12 cellular contexts compared by ENCODE assay signal in the genomic region with DNA sequence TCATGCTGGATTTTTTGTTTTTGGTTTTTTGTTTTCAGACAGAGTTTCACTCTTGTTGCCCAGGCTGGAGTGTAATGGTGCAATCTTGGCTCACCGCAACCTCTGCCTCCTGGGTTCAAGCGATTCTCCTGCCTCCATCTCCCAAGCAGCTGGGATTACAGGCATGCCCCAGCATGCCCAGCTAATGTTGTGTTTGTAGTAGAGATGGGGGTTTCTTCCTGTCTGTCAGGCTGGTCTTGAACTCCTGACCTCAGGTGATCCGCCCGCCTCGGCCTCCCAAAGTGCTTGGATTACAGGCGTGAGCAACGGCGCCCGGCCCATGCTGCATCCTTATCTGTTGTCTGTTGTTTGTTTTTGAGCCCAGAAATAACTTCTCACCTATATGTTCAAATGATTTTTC. TPM values are rescaled to one million over a fixed set of nuclear protein-coding genes. Genes with fewer than 3 reads are reported as not detected.
DNase-seq lines count a peak whose midpoint lies in the region; FAIRE-seq and TF ChIP-seq lines count a peak whose summit lies in the region.
"Not testable (repeated sequence)": the region's sequence is repeated elsewhere in the genome, so short reads cannot be mapped to it uniquely, and the experiment has no call there.
"Had no signal": no experiment of that assay in that cellular context is flagged by ENCODE, and none has a peak within 500 bp of the region (broad histone marks: within the 10 kb centered on the region; RNA-seq: fewer than 3 reads in every experiment).

No MANE protein-coding gene starts in this region.

- H3K27me3 Mint-ChIP-seq in astrocyte (ENCODE audit: low read depth, unreplicated experiment); mesothelial cell of epicardium (ENCODE audit: low read depth); neural crest cell (ENCODE audit: low read depth): not testable (repeated sequence)

- not testable (repeated sequence) for H4K20me1 ChIP-seq in astrocyte (ENCODE audit: insufficient read depth, low read length)

- not testable (repeated sequence) for H3K4me2 ChIP-seq in astrocyte (ENCODE audit: low read length)

- DNase-seq in NCI-H2171 treated with DMSO at 0.1 percent for 48 hours (lab: John Stamatoyannopoulos, UW) (peak; percentile 1), bronchial epithelial cell (ENCODE audit: low read depth) (peak; percentile 18)
- DNase-seq in astrocyte (ENCODE audit: low read depth); mesothelial cell of epicardium (ENCODE audit: low spot score in 2 of 2, unreplicated experiment in 2 of 2); neural crest cell (ENCODE audit: low read depth, low spot score): not testable (repeated sequence)

- H3K4me1 ChIP-seq in astrocyte (ENCODE audit: insufficient read depth, low read length) = not testable (repeated sequence)

- H3K27me3 ChIP-seq in astrocyte (ENCODE audit: insufficient read depth, low read length); bronchial epithelial cell (ENCODE audit: control insufficient read depth, insufficient read depth, low read length): not testable (repeated sequence)

- not testable (repeated sequence) for TF ChIP-seq CTCF in astrocyte (IDR thresholded peaks at IDR 0.05; ENCODE audit: insufficient read depth, low read depth, low read length); bronchial epithelial cell (IDR thresholded peaks at IDR 0.05; ENCODE audit: insufficient read depth, low read length, severe bottlenecking); mesothelial cell of epicardium (IDR thresholded peaks at IDR 0.05; ENCODE audit: unreplicated experiment); neural crest cell (conservative IDR thresholded peaks at IDR 0.05)

- not testable (repeated sequence) for H3K9ac ChIP-seq in astrocyte (ENCODE audit: low read length)

- not testable (repeated sequence) for H3K27ac ChIP-seq in astrocyte (ENCODE audit: low read depth, low read length)

- H3K36me3 ChIP-seq in astrocyte (ENCODE audit: insufficient read depth, low read length); bronchial epithelial cell (ENCODE audit: control insufficient read depth, insufficient read depth, low read length): not testable (repeated sequence)

- not testable (repeated sequence) for H3K4me1 Mint-ChIP-seq in astrocyte (ENCODE audit: low read depth, unreplicated experiment); mesothelial cell of epicardium; neural crest cell

- H3K36me3 Mint-ChIP-seq in astrocyte (ENCODE audit: low read depth, unreplicated experiment); mesothelial cell of epicardium; neural crest cell (ENCODE audit: low read depth): not testable (repeated sequence)

- not testable (repeated sequence) for FAIRE-seq in astrocyte (lab: Jason Lieb, UNC); bronchial epithelial cell (lab: Jason Lieb, UNC)

- H3K9me3 Mint-ChIP-seq in astrocyte (ENCODE audit: unreplicated experiment); mesothelial cell of epicardium; neural crest cell: not testable (repeated sequence)

- not testable (repeated sequence) for H3K4me3 Mint-ChIP-seq in astrocyte (ENCODE audit: unreplicated experiment); mesothelial cell of epicardium; neural crest cell

- H3K79me2 ChIP-seq in astrocyte (ENCODE audit: insufficient read depth, low read length) = not testable (repeated sequence)

- H3K4me3 ChIP-seq in astrocyte (ENCODE audit: insufficient read depth, low read depth, low read length); bronchial epithelial cell (ENCODE audit: low read depth, low read length): not testable (repeated sequence)

- not testable (repeated sequence) for H2AFZ ChIP-seq in astrocyte (ENCODE audit: low read depth, low read length)

- H3K27ac Mint-ChIP-seq in astrocyte (ENCODE audit: unreplicated experiment) (peak overlapping the region; percentile 63), mesothelial cell of epicardium (peak overlapping the region; percentile 37), neural crest cell (ENCODE audit: unreplicated experiment) (peak overlapping the region; percentile 50)

- not testable (repeated sequence) for H3K9me3 ChIP-seq in astrocyte (ENCODE audit: insufficient read depth, low read depth, low read length)

RNA-seq across cellular contexts. Expression of a gene that starts 42.3 kb away (rescaled TPM):
- total RNA-seq in astrocyte (not detected in 2 replicates), bronchial epithelial cell (0.13 TPM in 1 of 2 replicates, not detected in the other), mesothelial cell of epicardium (not detected in 3 replicates), neural crest cell (not detected in 2 replicates)
- total RNA-seq: A673; CD4-positive, alpha-beta memory T cell; CD4-positive, CD25-positive, alpha-beta regulatory T cell; CD8-positive, alpha-beta memory T cell; Daoy; G401; GM12878 had no signal

RNA-seq across cellular contexts. Expression of a gene that starts 46.7 kb away (rescaled TPM):
- total RNA-seq in astrocyte = not detected in 2 replicates
- 0.13 and 0.26 TPM in 2 replicates for total RNA-seq in bronchial epithelial cell
- 1.3 to 1.4 TPM (median 1.3 TPM) in 3 replicates for total RNA-seq in mesothelial cell of epicardium
- total RNA-seq in neural crest cell = 14.1 and 18.0 TPM in 2 replicates
- total RNA-seq: CD4-positive, alpha-beta memory T cell; CD4-positive, CD25-positive, alpha-beta regulatory T cell; CD8-positive, alpha-beta memory T cell; G401; GM12878 had no signal
